In genomic region chr2:148565272-148565894, GRCh38 we compare ENCODE assay signal across 12 cellular contexts.
A peak's percentile ranks its signal among the peaks of the same experiment; 100 is the strongest.
DNase-seq lines count a peak whose midpoint lies in the region; FAIRE-seq and TF ChIP-seq lines count a peak whose summit lies in the region.
"Had no signal": no experiment of that assay in that cellular context is flagged by ENCODE, and none has a peak within 500 bp of the region (broad histone marks: within the 10 kb centered on the region; RNA-seq: fewer than 3 reads in every experiment).

No MANE protein-coding gene starts in this region.

- no peak for FAIRE-seq in keratinocyte (lab: Jason Lieb, UNC)
- no peak for FAIRE-seq in kidney (lab: Jason Lieb, UNC)

- H3K9me1 ChIP-seq in keratinocyte (ENCODE audit: control insufficient read depth, extremely low read depth, insufficient read depth, low read length) = no peaks in the 10 kb centered on the region

- peak in 2 of 3 experiments; percentile 6 to 51 for TF ChIP-seq CTCF in keratinocyte (optimal IDR thresholded peaks at IDR 0.05 in 1 of 3, IDR thresholded peaks at IDR 0.05 in 1 of 3, conservative IDR thresholded peaks at IDR 0.05 in 1 of 3; ENCODE audit: extremely low read depth in 1 of 3, insufficient read depth in 2 of 3, low read length in 3 of 3)
- TF ChIP-seq CTCF in kidney (IDR thresholded peaks at IDR 0.05; ENCODE audit: borderline replicate concordance, extremely low read depth, insufficient read depth) = no peak

- H3K9ac ChIP-seq in adipocyte (ENCODE audit: low read length) (no peak overlapping the region), keratinocyte (ENCODE audit: control insufficient read depth, extremely low read depth, insufficient read depth, low read length) (no peak overlapping the region), kidney (ENCODE audit: low read length in 2 of 2) (no peak overlapping the region)

- no peaks in the 10 kb centered on the region for H3K79me2 ChIP-seq in keratinocyte (ENCODE audit: control insufficient read depth, insufficient read depth, low read length)

- H4K20me1 ChIP-seq in keratinocyte (ENCODE audit: control insufficient read depth, extremely low read depth, insufficient read depth, low read length) = no peaks in the 10 kb centered on the region

- H3K4me2 ChIP-seq in keratinocyte (ENCODE audit: control insufficient read depth, extremely low read depth, insufficient read depth, low read depth, low read length) = no peak overlapping the region

- intact Hi-C loops in kidney (cut with DNase I) = no loop called here

- DNase-seq in D341Med (ENCODE audit: low spot score) (peak; percentile 33), HuH-7.5 (ENCODE audit: low spot score) (peak; percentile 20), adipocyte (ENCODE audit: low read depth) (peak; percentile 7), keratinocyte (ENCODE audit: low read depth, low spot score) (no peak), caudate nucleus (lab: John Stamatoyannopoulos, UW) (no peak), kidney (no peak), NOMO-1 treated with DMSO at 0.1 percent for 48 hours (lab: John Stamatoyannopoulos, UW; ENCODE audit: unreplicated experiment) (no peak), ecto neural progenitor cell (ENCODE audit: low spot score) (no peak)
- DNase-seq: effector CD8-positive, alpha-beta T cell; MV-4-11; stimulated activated naive B cell treated with anti-CD40 and anti-IgM and Interleukin-4, amounts not matched to agents 10 μg/mL and 1 μg/mL and 100 μg/mL, for 72 hours had no signal

- dilution Hi-C loops in keratinocyte (cut with MboI; ENCODE audit: extremely low pct_ligation_motif_present, low sequenced_read_pairs) = no loop called here

- H3K4me3 ChIP-seq in adipocyte (ENCODE audit: low read length) (no peak overlapping the region), keratinocyte (ENCODE audit: control insufficient read depth in 2 of 3, extremely low read depth in 1 of 3, insufficient read depth in 2 of 3, low read depth in 1 of 3, low read length in 3 of 3) (no peak overlapping the region), kidney (ENCODE audit: low read length in 2 of 2) (no peak overlapping the region)
- H3K4me3 ChIP-seq: lung had no signal

- H3K36me3 ChIP-seq in adipocyte (ENCODE audit: control insufficient read depth, insufficient read depth, low read length, severe bottlenecking) = no peaks in the 10 kb centered on the region
- H3K36me3 ChIP-seq in keratinocyte (ENCODE audit: control insufficient read depth in 2 of 2, extremely low read depth in 1 of 2, insufficient read depth in 2 of 2, low read length in 2 of 2) = no peaks in the 10 kb centered on the region
- H3K36me3 ChIP-seq in kidney (ENCODE audit: control insufficient read depth in 1 of 2, insufficient read depth in 2 of 2, low read length in 2 of 2) = no peaks in the 10 kb centered on the region

- H2AFZ ChIP-seq in keratinocyte (ENCODE audit: control insufficient read depth, low read length) = no peak overlapping the region

- H3K9me3 ChIP-seq in adipocyte (ENCODE audit: control insufficient read depth, low read length) (no peaks in the 10 kb centered on the region), keratinocyte (ENCODE audit: control insufficient read depth, low read depth, low read length) (no peaks in the 10 kb centered on the region), kidney (ENCODE audit: control insufficient read depth in 1 of 2, low read length in 2 of 2) (no peaks in the 10 kb centered on the region)

- H3K27me3 ChIP-seq in adipocyte (replicated peaks; ENCODE audit: control insufficient read depth, insufficient read depth, low read length) (peaks cover 23% of the 10 kb centered on the region), keratinocyte (ENCODE audit: control insufficient read depth, extremely low read depth, insufficient read depth, low read length) (peaks cover 5% of the 10 kb centered on the region)

- H3K4me1 ChIP-seq in adipocyte (ENCODE audit: control insufficient read depth, insufficient read depth, low read length) (no peaks in the 10 kb centered on the region), keratinocyte (ENCODE audit: control insufficient read depth, extremely low read depth, insufficient read depth, low read length) (no peaks in the 10 kb centered on the region), kidney (ENCODE audit: control insufficient read depth in 1 of 2, insufficient read depth in 1 of 2, low read depth in 1 of 2, low read length in 2 of 2) (no peaks in the 10 kb centered on the region)

- no peak overlapping the region for H3K27ac ChIP-seq in keratinocyte (ENCODE audit: control insufficient read depth, insufficient read depth, low read length)
- H3K27ac ChIP-seq in caudate nucleus (ENCODE audit: low read depth, low read length) = no peak overlapping the region
- no peak overlapping the region for H3K27ac ChIP-seq in kidney (ENCODE audit: low read depth in 2 of 2, low read length in 2 of 2)

Comparison
In these comparisons a context has a peak if more than half of its experiments do, and no peak if none do; other contexts are left out.
1. DNase-seq: peak in D341Med (single experiment), HuH-7.5 (single experiment) and adipocyte (single experiment); none in keratinocyte (single experiment), caudate nucleus (0 of 61), kidney (single experiment), NOMO-1 treated with DMSO at 0.1 percent for 48 hours (single experiment) and ecto neural progenitor cell (single experiment).